Comparison of ENCODE assay signal across 8 cellular contexts in genomic region chr6:105459049-105459448, GRCh38. TPM values are rescaled to one million over a fixed set of nuclear protein-coding genes. Genes with fewer than 3 reads are reported as not detected.
DNase-seq lines count a peak whose midpoint lies in the region; ATAC-seq and TF ChIP-seq lines count a peak whose summit lies in the region.

No MANE protein-coding gene starts in this region.

- TF ChIP-seq POLR2A in thyroid gland (IDR thresholded peaks at IDR 0.05) (no peak), Peyer's patch (IDR thresholded peaks at IDR 0.05) (no peak)

- H3K9me3 ChIP-seq in thyroid gland: no peaks in the 10 kb centered on the region
- no peaks in the 10 kb centered on the region for H3K9me3 ChIP-seq in Peyer's patch
- H3K9me3 ChIP-seq in left ventricle myocardium inferior (replicated peaks): peaks cover 14% of the 10 kb centered on the region

- H3K27ac ChIP-seq in thyroid gland (no peak overlapping the region), Peyer's patch (no peak overlapping the region), left ventricle myocardium inferior (replicated peaks) (no peak overlapping the region)

- no peaks in the 10 kb centered on the region for H3K27me3 ChIP-seq in thyroid gland
- no peaks in the 10 kb centered on the region for H3K27me3 ChIP-seq in Peyer's patch
- H3K27me3 ChIP-seq in left ventricle myocardium inferior (ENCODE audit: low read depth): no peaks in the 10 kb centered on the region

- H3K36me3 ChIP-seq in thyroid gland: no peaks in the 10 kb centered on the region
- no peaks in the 10 kb centered on the region for H3K36me3 ChIP-seq in Peyer's patch
- no peaks in the 10 kb centered on the region for H3K36me3 ChIP-seq in left ventricle myocardium inferior

- H3K4me1 ChIP-seq in thyroid gland (no peaks in the 10 kb centered on the region), Peyer's patch (no peaks in the 10 kb centered on the region), left ventricle myocardium inferior (no peaks in the 10 kb centered on the region)

- DNase-seq in iris pigment epithelial cell (ENCODE audit: low read depth): peak; percentile 9
- DNase-seq in COR-L47 (lab: John Stamatoyannopoulos, UW): no peak
- no peak for DNase-seq in thyroid gland
- DNase-seq in Peyer's patch: no peak
- no peak for DNase-seq in left ventricle myocardium inferior

- TF ChIP-seq CTCF in thyroid gland (IDR thresholded peaks at IDR 0.05) (no peak), Peyer's patch (IDR thresholded peaks at IDR 0.05) (no peak), left ventricle myocardium inferior (IDR thresholded peaks at IDR 0.05; ENCODE audit: borderline replicate concordance) (no peak)

- intact Hi-C loops in thyroid gland (cut with DNase I): no loop called here
- intact Hi-C loops in left ventricle myocardium inferior (cut with micrococcal nuclease): no loop called here

- WGBS in thyroid gland, 2 donors: 87 to 94% methylated on average over 9 of the region's 9 CpGs

- ATAC-seq in GM18519 (IDR thresholded peaks at IDR 0.05; ENCODE audit: low FRiP score, unreplicated experiment): peak; percentile 95
- ATAC-seq in GM21526 (IDR thresholded peaks at IDR 0.05; ENCODE audit: low FRiP score, unreplicated experiment): peak; percentile 92
- peak; percentile 96 for ATAC-seq in HG03571 (IDR thresholded peaks at IDR 0.05; ENCODE audit: unreplicated experiment)

- no peak overlapping the region for H3K4me3 ChIP-seq in thyroid gland (replicated peaks in 1 of 3)
- H3K4me3 ChIP-seq in Peyer's patch: no peak overlapping the region
- H3K4me3 ChIP-seq in left ventricle myocardium inferior: no peak overlapping the region

RNA-seq across cellular contexts. Expression of gene PREP, which starts 56.2 kb away (rescaled TPM):
- total RNA-seq in thyroid gland: 10 to 100 TPM; 13.7 to 21.7 (median 16.6) TPM
- 10 to 100 TPM; 47.0 to 69.6 (median 54.8) TPM for total RNA-seq in Peyer's patch
- 25.2 TPM for total RNA-seq in left ventricle myocardium inferior
